ENCODE assay signal across 7 cellular contexts in the genomic region with DNA sequence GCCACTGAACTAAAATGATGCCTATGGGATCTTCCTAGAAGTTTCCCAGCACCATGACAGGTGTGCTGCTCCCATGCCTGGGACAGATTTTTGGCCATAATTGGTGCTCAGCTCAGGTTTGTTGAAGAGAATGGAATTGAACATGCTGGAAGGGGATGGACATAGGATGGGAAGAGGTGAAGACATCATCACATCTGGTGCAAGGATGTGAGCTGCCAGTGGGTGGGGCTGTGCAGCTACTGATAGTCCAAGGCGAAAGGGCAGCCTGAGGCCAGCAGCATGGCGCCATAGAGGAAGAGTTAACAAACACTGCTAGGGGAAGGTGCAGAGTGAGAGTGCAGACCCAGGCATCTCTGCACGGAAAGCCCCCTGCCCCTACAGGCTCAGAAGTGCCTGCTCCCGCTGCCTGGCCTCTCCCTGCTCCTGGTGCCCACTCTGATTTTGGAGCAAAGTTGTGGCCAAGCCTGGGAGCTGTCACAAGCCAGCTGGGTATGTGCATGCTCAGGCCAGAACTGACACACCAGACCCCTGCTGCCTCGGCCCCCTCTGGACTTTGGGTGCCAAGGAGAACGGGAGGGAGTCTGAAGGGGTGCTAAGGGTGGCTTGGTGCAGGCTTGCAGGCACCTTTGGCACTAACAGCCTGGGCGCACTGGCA.
DNase-seq lines count a peak whose midpoint lies in the region; TF ChIP-seq lines count a peak whose summit lies in the region.

No MANE protein-coding gene starts in this region.

- no peak overlapping the region for H3K4me3 Mint-ChIP-seq in mesothelial cell of epicardium
- no peak overlapping the region for H3K4me3 Mint-ChIP-seq in activated T-helper 1 cell treated with anti-CD3 and anti-CD28 coated beads, Interleukin-12 subunit alpha, Interleukin-12 subunit beta, Interleukin-2, Interleukin-4 antibody, amounts not matched to agents 30 ng/mL and 10 ng/mL and 1 ng/mL, durations not matched to agents 14 hours and 24 hours and 36 hours

- intact Hi-C loops in OCI-LY7 (cut with micrococcal nuclease; ENCODE audit: unreplicated experiment) (loop anchor here (10.0 kb wide), 1 partner anchor 214 kb away; no protein-coding TSS in a partner anchor), sigmoid colon (cut with DNase I) (loop anchor here (1.0 kb wide), 1 partner anchor 216 kb away; no protein-coding TSS in a partner anchor)
- intact Hi-C loops in activated T-helper 1 cell treated with anti-CD3 and anti-CD28 coated beads, Interleukin-12 subunit alpha, Interleukin-12 subunit beta, Interleukin-2, Interleukin-4 antibody, amounts not matched to agents 30 ng/mL and 10 ng/mL and 1 ng/mL, durations not matched to agents 14 hours and 24 hours and 36 hours (cut with micrococcal nuclease), result loop anchor here (1.0 kb wide), 2 partner anchors 216 to 235 kb away; no protein-coding TSS in a partner anchor

- H3K27me3 ChIP-seq in sigmoid colon, result no peaks in the 10 kb centered on the region

- no peak overlapping the region for H2AFZ ChIP-seq in OCI-LY7 (ENCODE audit: low read length)

- TF ChIP-seq POLR2A in sigmoid colon (IDR thresholded peaks at IDR 0.05), result no peak

- no peak for TF ChIP-seq EP300 in Ishikawa (IDR thresholded peaks at IDR 0.05; ENCODE audit: borderline replicate concordance)
- TF ChIP-seq EP300 in sigmoid colon (IDR thresholded peaks at IDR 0.05), result no peak

- DNase-seq in G401 (ENCODE audit: low spot score) (peak; percentile 14), OCI-LY7 (ENCODE audit: low spot score) (peak; percentile 14), ecto neural progenitor cell (ENCODE audit: low spot score) (peak; percentile 84), mesothelial cell of epicardium (ENCODE audit: low spot score in 2 of 2, unreplicated experiment in 2 of 2) (peak in 1 of 2 experiments; percentile 63), sigmoid colon (no peak)
- no peak for DNase-seq in activated T-helper 1 cell treated with anti-CD3 and anti-CD28 coated beads, Interleukin-12 subunit alpha, Interleukin-12 subunit beta, Interleukin-2, Interleukin-4 antibody, amounts not matched to agents 30 ng/mL and 10 ng/mL and 1 ng/mL, durations not matched to agents 14 hours and 24 hours and 36 hours (ENCODE audit: low spot score)

- H3K36me3 ChIP-seq in OCI-LY7 (ENCODE audit: insufficient read depth, low read length), result no peaks in the 10 kb centered on the region
- H3K36me3 ChIP-seq in sigmoid colon, result no peaks in the 10 kb centered on the region

- H3K9me2 ChIP-seq in OCI-LY7 (ENCODE audit: insufficient read depth, low read length), result no peaks in the 10 kb centered on the region

- H3K27ac Mint-ChIP-seq in mesothelial cell of epicardium, result no peak overlapping the region
- no peak overlapping the region for H3K27ac Mint-ChIP-seq in activated T-helper 1 cell treated with anti-CD3 and anti-CD28 coated beads, Interleukin-12 subunit alpha, Interleukin-12 subunit beta, Interleukin-2, Interleukin-4 antibody, amounts not matched to agents 30 ng/mL and 10 ng/mL and 1 ng/mL, durations not matched to agents 14 hours and 24 hours and 36 hours

- in situ Hi-C loops in G401 (cut with HindIII; ENCODE audit: low sequenced_read_pairs), result no loop called here

- no peaks in the 10 kb centered on the region for H3K4me1 ChIP-seq in OCI-LY7 (ENCODE audit: insufficient read depth, low read length, poor library complexity, severe bottlenecking)
- H3K4me1 ChIP-seq in sigmoid colon, result no peaks in the 10 kb centered on the region

- H4K20me1 ChIP-seq in OCI-LY7 (ENCODE audit: insufficient read depth, low read length), result no peaks in the 10 kb centered on the region

- H3K27ac ChIP-seq in OCI-LY7 (ENCODE audit: low read depth, low read length, poor library complexity, severe bottlenecking) (no peak overlapping the region), sigmoid colon (no peak overlapping the region)

- peak; percentile 91 for TF ChIP-seq RAD21 in Ishikawa (IDR thresholded peaks at IDR 0.05; ENCODE audit: low read depth)

- TF ChIP-seq CTCF in OCI-LY7 (conservative IDR thresholded peaks at IDR 0.05; ENCODE audit: low read length) (peak; percentile 49), mesothelial cell of epicardium (IDR thresholded peaks at IDR 0.05; ENCODE audit: unreplicated experiment) (peak; percentile 50), sigmoid colon (IDR thresholded peaks at IDR 0.05) (peak in 2 of 4 experiments; percentile 21 to 41)

- H3K9me3 Mint-ChIP-seq in mesothelial cell of epicardium, result peaks cover under 1% of the 10 kb centered on the region
- no peaks in the 10 kb centered on the region for H3K9me3 Mint-ChIP-seq in activated T-helper 1 cell treated with anti-CD3 and anti-CD28 coated beads, Interleukin-12 subunit alpha, Interleukin-12 subunit beta, Interleukin-2, Interleukin-4 antibody, amounts not matched to agents 30 ng/mL and 10 ng/mL and 1 ng/mL, durations not matched to agents 14 hours and 24 hours and 36 hours

- no peaks in the 10 kb centered on the region for H3K36me3 Mint-ChIP-seq in mesothelial cell of epicardium
- no peaks in the 10 kb centered on the region for H3K36me3 Mint-ChIP-seq in activated T-helper 1 cell treated with anti-CD3 and anti-CD28 coated beads, Interleukin-12 subunit alpha, Interleukin-12 subunit beta, Interleukin-2, Interleukin-4 antibody, amounts not matched to agents 30 ng/mL and 10 ng/mL and 1 ng/mL, durations not matched to agents 14 hours and 24 hours and 36 hours (ENCODE audit: low read depth)

- no peaks in the 10 kb centered on the region for H3K79me2 ChIP-seq in OCI-LY7 (ENCODE audit: insufficient read depth, low read depth, low read length)

- H3K27me3 Mint-ChIP-seq in mesothelial cell of epicardium (ENCODE audit: low read depth), result peaks cover 66% of the 10 kb centered on the region
- H3K27me3 Mint-ChIP-seq in activated T-helper 1 cell treated with anti-CD3 and anti-CD28 coated beads, Interleukin-12 subunit alpha, Interleukin-12 subunit beta, Interleukin-2, Interleukin-4 antibody, amounts not matched to agents 30 ng/mL and 10 ng/mL and 1 ng/mL, durations not matched to agents 14 hours and 24 hours and 36 hours (ENCODE audit: insufficient read depth), result peaks cover 8% of the 10 kb centered on the region

- H3K4me3 ChIP-seq in OCI-LY7 (ENCODE audit: low read depth, low read length, poor library complexity, severe bottlenecking) (no peak overlapping the region), sigmoid colon (no peak overlapping the region)

- no peak overlapping the region for H3K4me2 ChIP-seq in OCI-LY7 (ENCODE audit: low read length)

- 56 to 78% methylated on average over 7 of the region's 7 CpGs for WGBS in sigmoid colon, 2 donors

- CTCF ChIA-PET in OCI-LY7 (lab: Charles Lee; ENCODE audit: unreplicated experiment), result no interaction called here

- POLR2A ChIA-PET in OCI-LY7 (lab: Charles Lee), result no interaction called here

- no TSS peak for BruUV-seq in OCI-LY7 (replicated peaks; lab: Mats Ljungman, UMichigan)

- peaks cover 26% of the 10 kb centered on the region for H3K4me1 Mint-ChIP-seq in mesothelial cell of epicardium
- H3K4me1 Mint-ChIP-seq in activated T-helper 1 cell treated with anti-CD3 and anti-CD28 coated beads, Interleukin-12 subunit alpha, Interleukin-12 subunit beta, Interleukin-2, Interleukin-4 antibody, amounts not matched to agents 30 ng/mL and 10 ng/mL and 1 ng/mL, durations not matched to agents 14 hours and 24 hours and 36 hours (ENCODE audit: low read depth), result peaks cover 29% of the 10 kb centered on the region

- H3K9me3 ChIP-seq in OCI-LY7 (ENCODE audit: low read length) (no peaks in the 10 kb centered on the region), sigmoid colon (no peaks in the 10 kb centered on the region)

TF ChIP-seq in Ishikawa, 13 proteins besides CTCF, POLR2A, EP300 and RAD21 (continues in another document):
- TF ChIP-seq TAF1 (IDR thresholded peaks at IDR 0.05; ENCODE audit: low read depth), result no peak
- TF ChIP-seq TCF12 (IDR thresholded peaks at IDR 0.05; ENCODE audit: low read depth), result no peak
- no peak for TF ChIP-seq EGR1 (IDR thresholded peaks at IDR 0.05)
- TF ChIP-seq YY1 (IDR thresholded peaks at IDR 0.05; ENCODE audit: low read depth), result no peak
- TF ChIP-seq, protein P1, sequence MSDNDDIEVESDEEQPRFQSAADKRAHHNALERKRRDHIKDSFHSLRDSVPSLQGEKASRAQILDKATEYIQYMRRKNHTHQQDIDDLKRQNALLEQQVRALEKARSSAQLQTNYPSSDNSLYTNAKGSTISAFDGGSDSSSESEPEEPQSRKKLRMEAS (IDR thresholded peaks at IDR 0.05), result no peak
- TF ChIP-seq NFIC (IDR thresholded peaks at IDR 0.05), result no peak
- no peak for TF ChIP-seq ZBTB7A (IDR thresholded peaks at IDR 0.05; ENCODE audit: low read depth)
- TF ChIP-seq FOXM1 (IDR thresholded peaks at IDR 0.05; ENCODE audit: borderline replicate concordance, low read depth), result no peak
- TF ChIP-seq CEBPB (IDR thresholded peaks at IDR 0.05), result no peak
- TF ChIP-seq CREB1 (IDR thresholded peaks at IDR 0.05; ENCODE audit: low read depth), result no peak
- TF ChIP-seq, protein P2, sequence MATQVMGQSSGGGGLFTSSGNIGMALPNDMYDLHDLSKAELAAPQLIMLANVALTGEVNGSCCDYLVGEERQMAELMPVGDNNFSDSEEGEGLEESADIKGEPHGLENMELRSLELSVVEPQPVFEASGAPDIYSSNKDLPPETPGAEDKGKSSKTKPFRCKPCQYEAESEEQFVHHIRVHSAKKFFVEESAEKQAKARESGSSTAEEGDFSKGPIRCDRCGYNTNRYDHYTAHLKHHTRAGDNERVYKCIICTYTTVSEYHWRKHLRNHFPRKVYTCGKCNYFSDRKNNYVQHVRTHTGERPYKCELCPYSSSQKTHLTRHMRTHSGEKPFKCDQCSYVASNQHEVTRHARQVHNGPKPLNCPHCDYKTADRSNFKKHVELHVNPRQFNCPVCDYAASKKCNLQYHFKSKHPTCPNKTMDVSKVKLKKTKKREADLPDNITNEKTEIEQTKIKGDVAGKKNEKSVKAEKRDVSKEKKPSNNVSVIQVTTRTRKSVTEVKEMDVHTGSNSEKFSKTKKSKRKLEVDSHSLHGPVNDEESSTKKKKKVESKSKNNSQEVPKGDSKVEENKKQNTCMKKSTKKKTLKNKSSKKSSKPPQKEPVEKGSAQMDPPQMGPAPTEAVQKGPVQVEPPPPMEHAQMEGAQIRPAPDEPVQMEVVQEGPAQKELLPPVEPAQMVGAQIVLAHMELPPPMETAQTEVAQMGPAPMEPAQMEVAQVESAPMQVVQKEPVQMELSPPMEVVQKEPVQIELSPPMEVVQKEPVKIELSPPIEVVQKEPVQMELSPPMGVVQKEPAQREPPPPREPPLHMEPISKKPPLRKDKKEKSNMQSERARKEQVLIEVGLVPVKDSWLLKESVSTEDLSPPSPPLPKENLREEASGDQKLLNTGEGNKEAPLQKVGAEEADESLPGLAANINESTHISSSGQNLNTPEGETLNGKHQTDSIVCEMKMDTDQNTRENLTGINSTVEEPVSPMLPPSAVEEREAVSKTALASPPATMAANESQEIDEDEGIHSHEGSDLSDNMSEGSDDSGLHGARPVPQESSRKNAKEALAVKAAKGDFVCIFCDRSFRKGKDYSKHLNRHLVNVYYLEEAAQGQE (IDR thresholded peaks at IDR 0.05; ENCODE audit: low read depth), result no peak
- no peak for TF ChIP-seq TEAD4 (IDR thresholded peaks at IDR 0.05)

Comparison
In these comparisons a context has a peak if more than half of its experiments do, and no peak if none do; other contexts are left out.
1. DNase-seq: peak in G401 (single experiment), OCI-LY7 (single experiment) and ecto neural progenitor cell (single experiment); none in activated T-helper 1 cell treated with anti-CD3 and anti-CD28 coated beads, Interleukin-12 subunit alpha, Interleukin-12 subunit beta, Interleukin-2, Interleukin-4 antibody, amounts not matched to agents 30 ng/mL and 10 ng/mL and 1 ng/mL, durations not matched to agents 14 hours and 24 hours and 36 hours (single experiment) and sigmoid colon (single experiment).